In genomic region chr17:7563115-7563869, GRCh38 we compare ENCODE assay signal across 9 cellular contexts. TPM values are rescaled to one million over a fixed set of nuclear protein-coding genes. Genes with fewer than 3 reads are reported as not detected.
DNase-seq lines count a peak whose midpoint lies in the region; ATAC-seq and TF ChIP-seq lines count a peak whose summit lies in the region.
"Had no signal": no experiment of that assay in that cellular context is flagged by ENCODE, and none has a peak within 500 bp of the region (broad histone marks: within the 10 kb centered on the region; RNA-seq: fewer than 3 reads in every experiment).

No MANE protein-coding gene starts in this region.

- H3K27me3 Mint-ChIP-seq in Calu3 (ENCODE audit: unreplicated experiment), result no peaks in the 10 kb centered on the region
- H3K27me3 Mint-ChIP-seq in dendritic cell treated with granulocyte-macrophage colony-stimulating factor and Interleukin-4, amounts not matched to agents 40 ng/mL and 50 ng/mL, for 4 days, result no peaks in the 10 kb centered on the region

- CTCF ChIA-PET in Calu3 (lab: Charles Lee), result no interaction called here

- no peak for TF ChIP-seq EP300 in neural cell (conservative IDR thresholded peaks at IDR 0.05; ENCODE audit: poor library complexity, severe bottlenecking)

- peaks cover 31% of the 10 kb centered on the region for H3K4me1 Mint-ChIP-seq in Calu3 (ENCODE audit: low read depth, unreplicated experiment)
- H3K4me1 Mint-ChIP-seq in dendritic cell treated with granulocyte-macrophage colony-stimulating factor and Interleukin-4, amounts not matched to agents 40 ng/mL and 50 ng/mL, for 4 days (ENCODE audit: low read depth), result peaks cover 70% of the 10 kb centered on the region

- no peak for TF ChIP-seq RAD21 in neural cell (conservative IDR thresholded peaks at IDR 0.05)

- peaks cover 20% of the 10 kb centered on the region for H3K4me1 ChIP-seq in MM.1S (ENCODE audit: low read length)

- H3K4me2 ChIP-seq in MM.1S (ENCODE audit: low read depth, low read length) (peak overlapping the region; percentile 90; the same call in 1 of the 2 replicates), neural cell (ENCODE audit: low read length) (peak overlapping the region; percentile 100)

- H3F3A ChIP-seq in MM.1S (ENCODE audit: insufficient read depth, low read length) (peaks cover 14% of the 10 kb centered on the region; the same call in 1 of the 2 replicates), neural cell (ENCODE audit: insufficient read depth, low read length, poor library complexity, severe bottlenecking) (no peaks in the 10 kb centered on the region)

- H3K27ac Mint-ChIP-seq in Calu3 (ENCODE audit: unreplicated experiment), result no peak overlapping the region
- peak overlapping the region; percentile 96 for H3K27ac Mint-ChIP-seq in dendritic cell treated with granulocyte-macrophage colony-stimulating factor and Interleukin-4, amounts not matched to agents 40 ng/mL and 50 ng/mL, for 4 days

- H3K79me2 ChIP-seq in MM.1S (ENCODE audit: low read length) (peaks cover 52% of the 10 kb centered on the region), neural cell (replicated peaks; ENCODE audit: insufficient read depth, low read length) (peaks cover 18% of the 10 kb centered on the region)

- BruUV-seq in Calu3 (replicated peaks; lab: Mats Ljungman, UMichigan), result no TSS peak

- no peak for DNase-seq in Calu3
- no peak for DNase-seq in MM.1S
- no peak for DNase-seq in GM13977 (ENCODE audit: low spot score)
- no peak for DNase-seq in NCI-H345 treated with DMSO at 0.1 percent for 48 hours (lab: John Stamatoyannopoulos, UW; ENCODE audit: unreplicated experiment)
- no peak for DNase-seq in dedifferentiated amniotic fluid mesenchymal stem cell (ENCODE audit: extremely low spot score)
- DNase-seq: NCI-H1048 had no signal

- no peaks in the 10 kb centered on the region for H4K20me1 ChIP-seq in MM.1S (ENCODE audit: insufficient read depth, low read length)
- no peaks in the 10 kb centered on the region for H4K20me1 ChIP-seq in neural cell (ENCODE audit: insufficient read depth)

- H3K36me3 ChIP-seq in MM.1S (replicated peaks; ENCODE audit: insufficient read depth, low read length), result peaks cover 8% of the 10 kb centered on the region; the same call in 1 of the 2 replicates
- H3K36me3 ChIP-seq in neural cell (ENCODE audit: insufficient read depth, low read length), result no peaks in the 10 kb centered on the region

- in situ Hi-C loops in GM13977 (cut with MboI; ENCODE audit: low pct_unique_long_range_greater_than_20kb, low sequenced_read_pairs, unreplicated experiment), result loop anchor here (25.0 kb wide), 1 partner anchor 201 kb away; the partner anchor contains the start of genes KCTD11 and TMEM95

- no peaks in the 10 kb centered on the region for H3K27me3 ChIP-seq in MM.1S (replicated peaks; ENCODE audit: insufficient read depth, low read length)
- H3K27me3 ChIP-seq in neural cell (ENCODE audit: insufficient read depth, low read depth, low read length), result no peaks in the 10 kb centered on the region

- H2AFZ ChIP-seq in MM.1S (ENCODE audit: low read length), result no peak overlapping the region
- no peak overlapping the region for H2AFZ ChIP-seq in neural cell (ENCODE audit: low read depth, low read length)

- H3K4me3 Mint-ChIP-seq in Calu3 (ENCODE audit: low read depth, unreplicated experiment), result peak overlapping the region; percentile 90
- peak overlapping the region; percentile 97 for H3K4me3 Mint-ChIP-seq in dendritic cell treated with granulocyte-macrophage colony-stimulating factor and Interleukin-4, amounts not matched to agents 40 ng/mL and 50 ng/mL, for 4 days

- intact Hi-C loops in Calu3 (cut with micrococcal nuclease; ENCODE audit: unreplicated experiment), result loop anchor here (5.0 kb wide), 2 partner anchors 126 to 206 kb away; partner anchors contain the start of genes FGF11, TMEM102 and TMEM95
- intact Hi-C loops in dendritic cell treated with granulocyte-macrophage colony-stimulating factor and Interleukin-4, amounts not matched to agents 40 ng/mL and 50 ng/mL, for 4 days (cut with micrococcal nuclease), result no loop called here

- peaks cover 77% of the 10 kb centered on the region for H3K36me3 Mint-ChIP-seq in Calu3 (ENCODE audit: insufficient read depth, unreplicated experiment)
- peaks cover 95% of the 10 kb centered on the region for H3K36me3 Mint-ChIP-seq in dendritic cell treated with granulocyte-macrophage colony-stimulating factor and Interleukin-4, amounts not matched to agents 40 ng/mL and 50 ng/mL, for 4 days (ENCODE audit: low read depth)

- H3K9ac ChIP-seq in MM.1S (ENCODE audit: low read length) (no peak overlapping the region), neural cell (ENCODE audit: low read length) (peak overlapping the region; percentile 89)

- no peaks in the 10 kb centered on the region for H3K9me3 ChIP-seq in MM.1S (replicated peaks; ENCODE audit: insufficient read depth, low read length)
- H3K9me3 ChIP-seq in neural cell (ENCODE audit: low read length), result no peaks in the 10 kb centered on the region

- H3K27ac ChIP-seq in MM.1S (ENCODE audit: low read length) (no peak overlapping the region), neural cell (ENCODE audit: low read length) (no peak overlapping the region)

- ATAC-seq in HG03354 (IDR thresholded peaks at IDR 0.05; ENCODE audit: poor library complexity, severe bottlenecking, unreplicated experiment), result no peak

- TF ChIP-seq CTCF in Calu3 (IDR thresholded peaks at IDR 0.05; ENCODE audit: unreplicated experiment) (no peak), MM.1S (IDR thresholded peaks at IDR 0.05; ENCODE audit: low read length) (no peak), neural cell (IDR thresholded peaks at IDR 0.05; ENCODE audit: poor library complexity, severe bottlenecking) (no peak), GM13977 (IDR thresholded peaks at IDR 0.05; ENCODE audit: extremely low read depth, insufficient read depth, missing control alignments) (no peak)

- H3K9me3 Mint-ChIP-seq in Calu3 (ENCODE audit: low read depth, unreplicated experiment), result no peaks in the 10 kb centered on the region
- H3K9me3 Mint-ChIP-seq in dendritic cell treated with granulocyte-macrophage colony-stimulating factor and Interleukin-4, amounts not matched to agents 40 ng/mL and 50 ng/mL, for 4 days, result no peaks in the 10 kb centered on the region

- H3K9me2 ChIP-seq in MM.1S (replicated peaks; ENCODE audit: insufficient read depth, low read length), result no peaks in the 10 kb centered on the region
- H3K9me2 ChIP-seq in neural cell (ENCODE audit: insufficient read depth, low read length), result no peaks in the 10 kb centered on the region

- H3K4me3 ChIP-seq in MM.1S (ENCODE audit: low read length), result no peak overlapping the region
- H3K4me3 ChIP-seq in neural cell (ENCODE audit: low read length), result peak overlapping the region; percentile 90

TF ChIP-seq in neural cell, 6 proteins besides CTCF, POLR2A, EP300 and RAD21:
- TF ChIP-seq TAF1 (IDR thresholded peaks at IDR 0.05; ENCODE audit: low read depth) (no peak), REST (IDR thresholded peaks at IDR 0.05; ENCODE audit: borderline replicate concordance) (no peak), POLR2AphosphoS5 (IDR thresholded peaks at IDR 0.05) (no peak)

RNA-seq across cellular contexts. Expression of gene SENP3, which starts 1.6 kb away (rescaled TPM):
- total RNA-seq in Calu3 (2022), result 52.0 and 54.3 TPM in 2 replicates
- 148 and 151 TPM in 2 replicates for polyA plus RNA-seq in neural cell
- 74.8 and 105 TPM in 2 replicates for polyA minus RNA-seq in neural cell

RNA-seq across cellular contexts. Expression of gene TNFSF13, which starts 4.7 kb away (rescaled TPM):
- 19.7 and 25.7 TPM in 2 replicates for total RNA-seq in Calu3 (2022)
- 0.15 TPM in 1 of 2 replicates, not detected in the other for polyA plus RNA-seq in neural cell
- polyA minus RNA-seq in neural cell, result not detected in 2 replicates

RNA-seq across cellular contexts. Expression of gene TNFSF12, which starts 14.4 kb away (rescaled TPM):
- total RNA-seq in Calu3 (2022), result 7.7 and 8.4 TPM in 2 replicates
- not detected in 2 replicates for polyA plus RNA-seq in neural cell
- polyA minus RNA-seq in neural cell, result not detected in 2 replicates

RNA-seq across cellular contexts. Expression of gene CD68, which starts 16.1 kb away (rescaled TPM):
- total RNA-seq in Calu3 (2022), result 28.6 and 50.0 TPM in 2 replicates
- not detected in 2 replicates for polyA plus RNA-seq in neural cell
- polyA minus RNA-seq in neural cell, result not detected in 2 replicates

RNA-seq across cellular contexts. Expression of gene MPDU1, which starts 20.4 kb away (rescaled TPM):
- 34.6 and 36.3 TPM in 2 replicates for total RNA-seq in Calu3 (2022)
- polyA plus RNA-seq in neural cell, result 110 and 118 TPM in 2 replicates
- 39.7 and 43.1 TPM in 2 replicates for polyA minus RNA-seq in neural cell
